15 cellular contexts compared by ENCODE assay signal in genomic region chr4:140662082-140662869, GRCh38.
DNase-seq lines count a peak whose midpoint lies in the region; ATAC-seq and TF ChIP-seq lines count a peak whose summit lies in the region.
"Had no signal": no experiment of that assay in that cellular context is flagged by ENCODE, and none has a peak within 500 bp of the region (broad histone marks: within the 10 kb centered on the region; RNA-seq: fewer than 3 reads in every experiment).

No MANE protein-coding gene starts in this region.

- no peaks in the 10 kb centered on the region for H3K9me3 ChIP-seq in sigmoid colon
- H3K9me3 ChIP-seq in T-helper 17 cell (ENCODE audit: control insufficient read depth, low read length, poor library complexity, severe bottlenecking), result no peaks in the 10 kb centered on the region

- TF ChIP-seq POLR2A in sigmoid colon (IDR thresholded peaks at IDR 0.05), result no peak

- no peaks in the 10 kb centered on the region for H3K27me3 Mint-ChIP-seq in MCF 10A (ENCODE audit: insufficient read depth, unreplicated experiment)
- H3K27me3 Mint-ChIP-seq in T-helper 17 cell, result no peaks in the 10 kb centered on the region

- intact Hi-C loops in MCF 10A (cut with micrococcal nuclease), result loop anchor here (10.0 kb wide), 1 partner anchor 93 kb away; the partner anchor contains the start of gene TBC1D9
- intact Hi-C loops in sigmoid colon (cut with DNase I), result no loop called here

- DNase-seq in DMS53 (lab: John Stamatoyannopoulos, UW), result peak; percentile 68
- peak; percentile 41 for DNase-seq in NCI-H226
- peak; percentile 43 for DNase-seq in MCF 10A (ENCODE audit: unreplicated experiment)
- peak; percentile 29 for DNase-seq in kidney glomerular epithelial cell (lab: John Stamatoyannopoulos, UW)
- no peak for DNase-seq in stimulated activated CD4-positive, alpha-beta T cell treated with anti-CD3 and anti-CD28 coated beads, Interleukin-1b, Interleukin-23, amount 100 ng/mL, for 48 hours
- DNase-seq in sigmoid colon, result no peak
- no peak for DNase-seq in T-helper 17 cell
- DNase-seq: activated CD4-positive, alpha-beta T cell treated with anti-CD3 and anti-CD28 coated beads, Interleukin-2, amount 50 U/mL, for 4 hours; activated naive CD8-positive, alpha-beta T cell treated with anti-CD3 and anti-CD28 coated beads, Interleukin-2, amount 10 ng/mL, durations not matched to agents 7 days and 5 days; activated T-cell treated with anti-CD3 and anti-CD28 coated beads, Interleukin-2, amount 50 U/mL, for 4 hours; Karpas-422; midbrain; NCI-H1436 treated with DMSO at 0.1 percent for 48 hours; NCI-H446 treated with DMSO at 0.1 percent for 48 hours had no signal

- ATAC-seq in T-helper 17 cell (no peak), GM21367 (IDR thresholded peaks at IDR 0.05; ENCODE audit: unreplicated experiment) (no peak)
- ATAC-seq: activated T-cell treated with anti-CD3 and anti-CD28 coated beads, Interleukin-2, amount 50 U/mL, for 4 hours had no signal

- H3K4me1 Mint-ChIP-seq in MCF 10A (ENCODE audit: insufficient read depth, unreplicated experiment) (peaks cover 8% of the 10 kb centered on the region), T-helper 17 cell (peaks cover 2% of the 10 kb centered on the region)
- H3K4me1 Mint-ChIP-seq: activated naive CD8-positive, alpha-beta T cell treated with anti-CD3 and anti-CD28 coated beads, Interleukin-2, amount 10 ng/mL, durations not matched to agents 7 days and 5 days had no signal

- H3K9me3 Mint-ChIP-seq in MCF 10A (ENCODE audit: unreplicated experiment), result no peaks in the 10 kb centered on the region
- H3K9me3 Mint-ChIP-seq: activated T-cell treated with anti-CD3 and anti-CD28 coated beads, Interleukin-2, amount 50 U/mL, for 4 hours had no signal

- no peaks in the 10 kb centered on the region for H3K4me1 ChIP-seq in sigmoid colon

- H3K27ac Mint-ChIP-seq in MCF 10A (ENCODE audit: low read depth, unreplicated experiment) (no peak overlapping the region), T-helper 17 cell (no peak overlapping the region)
- H3K27ac Mint-ChIP-seq: activated naive CD8-positive, alpha-beta T cell treated with anti-CD3 and anti-CD28 coated beads, Interleukin-2, amount 10 ng/mL, durations not matched to agents 7 days and 5 days had no signal

- no peak overlapping the region for H3K4me3 ChIP-seq in sigmoid colon

- H3K27me3 ChIP-seq in sigmoid colon, result no peaks in the 10 kb centered on the region

- H3K36me3 ChIP-seq in sigmoid colon, result peaks cover 0 to 27% (median 0%) of the 10 kb centered on the region in 4 donors

- 69 to 79% methylated on average over 3 of the region's 3 CpGs for WGBS in sigmoid colon, 2 donors

- no peak for TF ChIP-seq EP300 in sigmoid colon (IDR thresholded peaks at IDR 0.05)

- TF ChIP-seq CTCF in MCF 10A (IDR thresholded peaks at IDR 0.05; ENCODE audit: unreplicated experiment), result no peak
- TF ChIP-seq CTCF in sigmoid colon (IDR thresholded peaks at IDR 0.05), result no peak

- CTCF ChIA-PET in MCF 10A (lab: Yijun Ruan, JAX), result interaction anchor here (1.4 to 1.7 kb wide), 2 partner anchors 9 to 53 kb away, joined by 3 to 6 read pairs; no protein-coding TSS in a partner anchor

- H3K27ac ChIP-seq in sigmoid colon, result no peak overlapping the region

- no peak overlapping the region for H3K4me3 Mint-ChIP-seq in MCF 10A (ENCODE audit: unreplicated experiment)
- H3K4me3 Mint-ChIP-seq in T-helper 17 cell, result no peak overlapping the region
- H3K4me3 Mint-ChIP-seq: activated naive CD8-positive, alpha-beta T cell treated with anti-CD3 and anti-CD28 coated beads, Interleukin-2, amount 10 ng/mL, durations not matched to agents 7 days and 5 days; activated T-cell treated with anti-CD3 and anti-CD28 coated beads, Interleukin-2, amount 50 U/mL, for 4 hours had no signal

- POLR2A ChIA-PET in MCF 10A (lab: Yijun Ruan, JAX), result interaction anchor here (0.6 to 1.1 kb wide), 3 partner anchors 29 to 211 kb away, joined by 3 read pairs; partner anchors contain the start of gene TBC1D9

- BruUV-seq in MCF 10A (replicated peaks; lab: Mats Ljungman, UMichigan), result no TSS peak

- H3K36me3 Mint-ChIP-seq in MCF 10A (ENCODE audit: insufficient read depth, unreplicated experiment), result peaks cover 44% of the 10 kb centered on the region
- H3K36me3 Mint-ChIP-seq in T-helper 17 cell (ENCODE audit: low read depth), result no peaks in the 10 kb centered on the region
- H3K36me3 Mint-ChIP-seq: activated naive CD8-positive, alpha-beta T cell treated with anti-CD3 and anti-CD28 coated beads, Interleukin-2, amount 10 ng/mL, durations not matched to agents 7 days and 5 days had no signal

Comparison
In these comparisons a context has a peak if more than half of its experiments do, and no peak if none do; other contexts are left out.
1. DNase-seq: peak in DMS53 (single experiment), NCI-H226 (single experiment), MCF 10A (single experiment) and kidney glomerular epithelial cell (single experiment); none in stimulated activated CD4-positive, alpha-beta T cell treated with anti-CD3 and anti-CD28 coated beads, Interleukin-1b, Interleukin-23, amount 100 ng/mL, for 48 hours (single experiment), sigmoid colon (single experiment) and T-helper 17 cell (0 of 3).